Comparison of ENCODE assay signal across 9 cellular contexts in genomic region chr1:228471762-228472398, GRCh38. TPM values are rescaled to one million over a fixed set of nuclear protein-coding genes. Genes with fewer than 3 reads are reported as not detected.
A peak's percentile ranks its signal among the peaks of the same experiment; 100 is the strongest.
DNase-seq lines count a peak whose midpoint lies in the region; ATAC-seq and TF ChIP-seq lines count a peak whose summit lies in the region.
"Had no signal": no experiment of that assay in that cellular context is flagged by ENCODE, and none has a peak within 500 bp of the region (broad histone marks: within the 10 kb centered on the region; RNA-seq: fewer than 3 reads in every experiment).

No MANE protein-coding gene starts in this region.

- ATAC-seq in GM18498 (IDR thresholded peaks at IDR 0.05; ENCODE audit: unreplicated experiment) (peak; percentile 59), HG02852 (IDR thresholded peaks at IDR 0.05; ENCODE audit: unreplicated experiment) (no peak), omental fat pad (ENCODE audit: low FRiP score) (no peak)
- ATAC-seq in activated T-helper 17 cell treated with anti-CD3 and anti-CD28 coated beads, Interleukin-2, amount 50 U/mL, for 72 hours (replicated peaks), result peak; percentile 71

- peaks cover 44 to 51% (median 46%) of the 10 kb centered on the region in 3 donors for H3K27me3 Mint-ChIP-seq in CD14-positive monocyte (ENCODE audit: low read depth in 3 of 3)
- H3K27me3 Mint-ChIP-seq in activated T-helper 17 cell treated with anti-CD3 and anti-CD28 coated beads, Interleukin-2, amount 50 U/mL, for 72 hours, result no peaks in the 10 kb centered on the region

- H3K4me1 Mint-ChIP-seq in CD14-positive monocyte, result peaks cover 28% of the 10 kb centered on the region
- peaks cover 7% of the 10 kb centered on the region for H3K4me1 Mint-ChIP-seq in activated T-helper 17 cell treated with anti-CD3 and anti-CD28 coated beads, Interleukin-2, amount 50 U/mL, for 72 hours

- H3K9me3 Mint-ChIP-seq in CD14-positive monocyte, result peaks cover 0 to 14% (median 2%) of the 10 kb centered on the region in 7 donors
- no peaks in the 10 kb centered on the region for H3K9me3 Mint-ChIP-seq in activated T-helper 17 cell treated with anti-CD3 and anti-CD28 coated beads, Interleukin-2, amount 50 U/mL, for 72 hours

- intact Hi-C loops in CD14-positive monocyte (cut with micrococcal nuclease), result no loop called here

- DNase-seq in CD14-positive monocyte (ENCODE audit: low spot score) (no peak), NCI-H1694 (lab: John Stamatoyannopoulos, UW) (peak; percentile 62), kidney epithelial cell (ENCODE audit: low read depth) (no peak), omental fat pad (ENCODE audit: low spot score) (no peak)
- no peak for DNase-seq in stimulated activated CD4-positive, alpha-beta T cell treated with anti-CD3 and anti-CD28 coated beads, Interleukin-2, amount 100 ng/mL, for 24 hours

- TF ChIP-seq CTCF in CD14-positive monocyte (IDR thresholded peaks at IDR 0.05), result peak; percentile 73
- TF ChIP-seq CTCF in kidney epithelial cell (IDR thresholded peaks at IDR 0.05; ENCODE audit: insufficient read depth, low read length, poor library complexity, severe bottlenecking), result peak; percentile 36
- TF ChIP-seq CTCF in omental fat pad (IDR thresholded peaks at IDR 0.05), result no peak

- H3K36me3 ChIP-seq in kidney epithelial cell (ENCODE audit: control insufficient read depth, insufficient read depth, low read length), result no peaks in the 10 kb centered on the region
- H3K36me3 ChIP-seq: suprapubic skin had no signal

- no peak overlapping the region for H3K4me3 ChIP-seq in kidney epithelial cell (ENCODE audit: low read depth, low read length)
- H3K4me3 ChIP-seq: suprapubic skin had no signal

- H3K27me3 ChIP-seq in kidney epithelial cell (ENCODE audit: control insufficient read depth, insufficient read depth, low read length), result peaks cover 40% of the 10 kb centered on the region

- H3K27ac Mint-ChIP-seq in CD14-positive monocyte, result peak overlapping the region in 1 of 7 donors; percentile 11
- H3K27ac Mint-ChIP-seq in activated T-helper 17 cell treated with anti-CD3 and anti-CD28 coated beads, Interleukin-2, amount 50 U/mL, for 72 hours, result no peak overlapping the region

- H3K36me3 Mint-ChIP-seq in CD14-positive monocyte, result peaks cover 0 to 7% of the 10 kb centered on the region in 2 donors
- H3K36me3 Mint-ChIP-seq in activated T-helper 17 cell treated with anti-CD3 and anti-CD28 coated beads, Interleukin-2, amount 50 U/mL, for 72 hours (ENCODE audit: low read depth), result no peaks in the 10 kb centered on the region

- peak overlapping the region in 1 of 2 donors; percentile 76 for H3K4me3 Mint-ChIP-seq in CD14-positive monocyte
- no peak overlapping the region for H3K4me3 Mint-ChIP-seq in activated T-helper 17 cell treated with anti-CD3 and anti-CD28 coated beads, Interleukin-2, amount 50 U/mL, for 72 hours

RNA-seq across cellular contexts. Expression of gene RNF187, which starts 15.3 kb away (rescaled TPM):
- 10 to 100 TPM in 1 of 2 donors, 1 to 10 TPM in 1; 5.9 to 27.6 TPM for polyA plus RNA-seq in CD14-positive monocyte
- total RNA-seq in activated T-helper 17 cell treated with anti-CD3 and anti-CD28 coated beads, Interleukin-2, amount 50 U/mL, for 72 hours, result 100 to 1,000 TPM in 1 of 2 donors, 10 to 100 TPM in 1; 92.7 to 111 TPM
- total RNA-seq in kidney epithelial cell (128 and 136 TPM in 2 replicates), omental fat pad (10 to 100 TPM; 20.8 to 26.5 (median 23.5) TPM)

RNA-seq across cellular contexts. Expression of gene TRIM17, which starts 55.2 kb away (rescaled TPM):
- polyA plus RNA-seq in CD14-positive monocyte, result not detected
- 1 to 10 TPM; 1.7 to 1.9 TPM for total RNA-seq in activated T-helper 17 cell treated with anti-CD3 and anti-CD28 coated beads, Interleukin-2, amount 50 U/mL, for 72 hours
- total RNA-seq in kidney epithelial cell, result 4.6 and 6.1 TPM in 2 replicates
- total RNA-seq in omental fat pad, result 1 to 10 TPM in 2 of 4 donors, under 1 TPM in 1, not detected in 1; 0.96 to 3.3 (median 1.7) TPM

Comparison
In these comparisons a context has a peak if more than half of its experiments do, and no peak if none do; other contexts are left out.
1. CTCF ChIP-seq: peak in CD14-positive monocyte (single experiment) and kidney epithelial cell (single experiment); none in omental fat pad (0 of 3).
2. ATAC-seq: peak in GM18498 (single experiment) and activated T-helper 17 cell treated with anti-CD3 and anti-CD28 coated beads, Interleukin-2, amount 50 U/mL, for 72 hours (single experiment); none in HG02852 (single experiment) and omental fat pad (single experiment).